9 cellular contexts compared by ENCODE assay signal in the genomic region with DNA sequence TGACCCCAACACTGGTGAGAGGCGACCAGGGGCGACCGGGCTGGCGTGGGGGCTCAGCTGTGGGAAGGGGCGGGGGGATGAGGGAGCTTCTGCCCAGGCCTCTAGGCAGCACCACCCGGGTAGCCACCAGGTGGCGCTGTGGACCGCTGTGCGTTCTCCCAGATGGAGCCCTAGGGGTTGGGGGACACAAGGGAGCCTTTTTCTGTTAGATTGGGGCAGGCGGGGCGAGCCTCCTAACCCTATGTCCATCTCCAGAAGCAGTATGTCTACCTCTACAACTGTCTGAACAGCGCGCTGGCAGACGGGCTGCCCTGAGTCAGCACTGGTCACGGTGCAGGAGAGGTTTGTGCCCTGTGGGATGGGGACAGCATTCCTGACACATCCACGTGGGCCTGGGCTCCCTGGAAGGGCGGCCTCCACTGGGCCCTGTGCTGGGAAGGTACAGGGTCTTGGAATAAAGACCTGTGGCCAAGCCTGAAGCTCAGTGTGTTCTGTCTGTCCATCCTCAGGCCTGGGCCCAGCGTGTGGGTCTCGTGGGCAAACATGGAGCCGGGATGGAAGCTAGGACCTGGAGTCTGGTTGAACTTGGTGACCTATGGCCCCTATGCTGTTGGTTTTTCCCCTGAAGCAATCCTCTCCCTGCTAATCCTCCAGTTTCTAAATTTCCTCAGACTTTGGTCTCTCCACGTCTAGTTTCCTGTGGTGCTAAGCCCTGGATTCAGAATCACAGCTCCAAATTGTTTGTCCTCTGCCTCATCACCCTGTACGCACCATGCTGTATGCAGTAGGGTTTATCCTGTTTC. TPM values are rescaled to one million over a fixed set of nuclear protein-coding genes. Genes with fewer than 3 reads are reported as not detected.
A peak's percentile ranks its signal among the peaks of the same experiment; 100 is the strongest.
DNase-seq lines count a peak whose midpoint lies in the region; ATAC-seq and TF ChIP-seq lines count a peak whose summit lies in the region.
"Had no signal": no experiment of that assay in that cellular context is flagged by ENCODE, and none has a peak within 500 bp of the region (broad histone marks: within the 10 kb centered on the region; RNA-seq: fewer than 3 reads in every experiment).

No MANE protein-coding gene starts in this region.

- no peak overlapping the region for H3K27ac Mint-ChIP-seq in activated T-cell treated with anti-CD3 and anti-CD28 coated beads, Interleukin-2, amount 50 U/mL, for 24 hours
- peak overlapping the region; percentile 66 for H3K27ac Mint-ChIP-seq in neural progenitor cell
- H3K27ac Mint-ChIP-seq: IgD-negative memory B cell had no signal

- DNase-seq in BE2C (peak; percentile 89), H4 (ENCODE audit: low spot score) (peak; percentile 32), esophagus squamous epithelium (lab: John Stamatoyannopoulos, UW) (no peak), neural progenitor cell (ENCODE audit: low spot score) (peak; percentile 91), stromal cell of bone marrow (ENCODE audit: low read depth) (peak; percentile 10)
- peak; percentile 82 for DNase-seq in activated T-cell treated with anti-CD3 and anti-CD28 coated beads, Interleukin-2, amount 50 U/mL, for 24 hours

- H3K9me3 ChIP-seq in BE2C (no peaks in the 10 kb centered on the region), OCI-LY1 (ENCODE audit: low read length) (no peaks in the 10 kb centered on the region), esophagus squamous epithelium (no peaks in the 10 kb centered on the region), neural progenitor cell (ENCODE audit: low read depth) (no peaks in the 10 kb centered on the region)

- TF ChIP-seq CTCF in BE2C (IDR thresholded peaks at IDR 0.05; ENCODE audit: low read depth, low read length) = peak; percentile 81
- TF ChIP-seq CTCF in OCI-LY1 (IDR thresholded peaks at IDR 0.05; ENCODE audit: low read length) = peak; percentile 80
- TF ChIP-seq CTCF in esophagus squamous epithelium (IDR thresholded peaks at IDR 0.05) = peak; percentile 65 to 98 (median 76)
- TF ChIP-seq CTCF in neural progenitor cell (IDR thresholded peaks at IDR 0.05) = peak; percentile 93

- no peaks in the 10 kb centered on the region for H3F3A ChIP-seq in OCI-LY1 (ENCODE audit: insufficient read depth, low read length)
- H3F3A ChIP-seq in neural progenitor cell (ENCODE audit: low read depth) = peaks cover 5% of the 10 kb centered on the region

- no peak overlapping the region for H3K9ac ChIP-seq in OCI-LY1 (ENCODE audit: low read length)
- H3K9ac ChIP-seq in neural progenitor cell = no peak overlapping the region

- H3K36me3 Mint-ChIP-seq in activated T-cell treated with anti-CD3 and anti-CD28 coated beads, Interleukin-2, amount 50 U/mL, for 24 hours (ENCODE audit: low read depth) = no peaks in the 10 kb centered on the region
- no peaks in the 10 kb centered on the region for H3K36me3 Mint-ChIP-seq in neural progenitor cell
- H3K36me3 Mint-ChIP-seq: IgD-negative memory B cell had no signal

- no peaks in the 10 kb centered on the region for H3K79me2 ChIP-seq in OCI-LY1 (ENCODE audit: insufficient read depth, low read length)
- no peaks in the 10 kb centered on the region for H3K79me2 ChIP-seq in neural progenitor cell (ENCODE audit: low read depth)

- no peak overlapping the region for H3K4me3 Mint-ChIP-seq in activated T-cell treated with anti-CD3 and anti-CD28 coated beads, Interleukin-2, amount 50 U/mL, for 24 hours
- no peak overlapping the region for H3K4me3 Mint-ChIP-seq in neural progenitor cell
- H3K4me3 Mint-ChIP-seq: IgD-negative memory B cell had no signal

- 76 to 86% methylated on average over 6 to 7 of the region's 22 CpGs for WGBS in esophagus squamous epithelium, 2 donors

- H3K4me1 ChIP-seq in BE2C (no peaks in the 10 kb centered on the region; the same call in 1 of the 2 replicates), OCI-LY1 (ENCODE audit: insufficient read depth, low read length, severe bottlenecking) (peaks cover 8% of the 10 kb centered on the region), esophagus squamous epithelium (peaks cover 9 to 37% (median 14%) of the 10 kb centered on the region in 3 donors), neural progenitor cell (no peaks in the 10 kb centered on the region)

- H3K27ac ChIP-seq in OCI-LY1 (ENCODE audit: low read depth, low read length, poor library complexity, severe bottlenecking) (no peak overlapping the region), esophagus squamous epithelium (no peak overlapping the region), neural progenitor cell (no peak overlapping the region)

- no peak overlapping the region for H3K4me3 ChIP-seq in BE2C (ENCODE audit: low read depth, low read length)
- H3K4me3 ChIP-seq in OCI-LY1 (ENCODE audit: low read depth, low read length, poor library complexity, severe bottlenecking) = no peak overlapping the region
- no peak overlapping the region for H3K4me3 ChIP-seq in esophagus squamous epithelium
- no peak overlapping the region for H3K4me3 ChIP-seq in neural progenitor cell

- no peak for TF ChIP-seq POLR2A in esophagus squamous epithelium (IDR thresholded peaks at IDR 0.05)

- H2AFZ ChIP-seq in OCI-LY1 (ENCODE audit: low read length) (no peak overlapping the region), neural progenitor cell (replicated peaks) (peak overlapping the region; percentile 56)

- H3K36me3 ChIP-seq in BE2C (no peaks in the 10 kb centered on the region), OCI-LY1 (ENCODE audit: insufficient read depth, low read length) (no peaks in the 10 kb centered on the region), esophagus squamous epithelium (no peaks in the 10 kb centered on the region), neural progenitor cell (no peaks in the 10 kb centered on the region)

- ATAC-seq in HG03469 (IDR thresholded peaks at IDR 0.05; ENCODE audit: unreplicated experiment) = no peak

- H3K9me3 Mint-ChIP-seq in activated T-cell treated with anti-CD3 and anti-CD28 coated beads, Interleukin-2, amount 50 U/mL, for 24 hours = no peaks in the 10 kb centered on the region
- peaks cover 2% of the 10 kb centered on the region for H3K9me3 Mint-ChIP-seq in neural progenitor cell
- H3K9me3 Mint-ChIP-seq: IgD-negative memory B cell had no signal

- H3K4me1 Mint-ChIP-seq in activated T-cell treated with anti-CD3 and anti-CD28 coated beads, Interleukin-2, amount 50 U/mL, for 24 hours (ENCODE audit: low read depth) = peaks cover 19% of the 10 kb centered on the region
- peaks cover 16% of the 10 kb centered on the region for H3K4me1 Mint-ChIP-seq in neural progenitor cell

- no peaks in the 10 kb centered on the region for H3K9me2 ChIP-seq in OCI-LY1 (ENCODE audit: low read depth, low read length)

- no peak overlapping the region for H3K4me2 ChIP-seq in OCI-LY1 (ENCODE audit: low read length)
- peak overlapping the region; percentile 50 for H3K4me2 ChIP-seq in neural progenitor cell

- intact Hi-C loops in esophagus squamous epithelium (cut with DNase I) = no loop called here

- H3K27me3 Mint-ChIP-seq in activated T-cell treated with anti-CD3 and anti-CD28 coated beads, Interleukin-2, amount 50 U/mL, for 24 hours = peaks cover 63% of the 10 kb centered on the region
- H3K27me3 Mint-ChIP-seq in neural progenitor cell (ENCODE audit: insufficient read depth, low read depth) = peaks cover 35% of the 10 kb centered on the region

- H4K20me1 ChIP-seq in OCI-LY1 (ENCODE audit: insufficient read depth, low read length) (no peaks in the 10 kb centered on the region), neural progenitor cell (ENCODE audit: low read depth) (no peaks in the 10 kb centered on the region)

- no peaks in the 10 kb centered on the region; the same call in 1 of the 2 replicates for H3K27me3 ChIP-seq in BE2C
- no peaks in the 10 kb centered on the region for H3K27me3 ChIP-seq in OCI-LY1 (ENCODE audit: insufficient read depth, low read length)
- H3K27me3 ChIP-seq in esophagus squamous epithelium = peaks cover 0 to 32% (median 0%) of the 10 kb centered on the region in 4 donors
- H3K27me3 ChIP-seq in neural progenitor cell = peaks cover 35% of the 10 kb centered on the region

RNA-seq across cellular contexts. Expression of gene SPTLC1, which starts 23.1 kb away (rescaled TPM):
- polyA plus RNA-seq in BE2C (2012; ENCODE audit: insufficient read depth, insufficient read length, low read depth) = 67.6 TPM
- 92.3 and 94.6 TPM in 2 replicates for total RNA-seq in H4 (2014; rRNA removed; shearing (Covaris generic))
- 100 to 1,000 TPM in 1 of 4 donors, 10 to 100 TPM in 3; 91.4 to 107 (median 96.5) TPM for total RNA-seq in esophagus squamous epithelium
- 86.3 and 119 TPM in 2 replicates for total RNA-seq in neural progenitor cell (ENCODE audit: low replicate concordance)
